1 cellular context compared by ENCODE assay signal in genomic region chr17:34990921-34991365, GRCh38.
TF ChIP-seq lines count a peak whose summit lies in the region.

No MANE protein-coding gene starts in this region.

TF ChIP-seq in GM23338, 12 proteins besides CTCF, POLR2A, EP300 and RAD21:
- TF ChIP-seq ZNF462 (CRISPR knock-in tag; IDR thresholded peaks at IDR 0.05), result no peak
- TF ChIP-seq JUNB (IDR thresholded peaks at IDR 0.05; ENCODE audit: unreplicated experiment), result no peak
- no peak for TF ChIP-seq ETS1 (IDR thresholded peaks at IDR 0.05)
- no peak for TF ChIP-seq CREB1 (CRISPR knock-in tag; IDR thresholded peaks at IDR 0.05; ENCODE audit: low read depth)
- no peak for TF ChIP-seq NANOG (IDR thresholded peaks at IDR 0.05; ENCODE audit: borderline replicate concordance)
- TF ChIP-seq STAT1 (IDR thresholded peaks at IDR 0.05; ENCODE audit: unreplicated experiment), result no peak
- no peak for TF ChIP-seq EZH2phosphoT487 (IDR thresholded peaks at IDR 0.05; ENCODE audit: unreplicated experiment)
- TF ChIP-seq REST (IDR thresholded peaks at IDR 0.05; ENCODE audit: unreplicated experiment), result no peak
- no peak for TF ChIP-seq ZNF331 (CRISPR knock-in tag; IDR thresholded peaks at IDR 0.05; ENCODE audit: low read depth)
TF ChIP-seq in GM23338: peak in this region for 0.
